12 cellular contexts compared by ENCODE assay signal in genomic region chr5:134275822-134276221, GRCh38. TPM values are rescaled to one million over a fixed set of nuclear protein-coding genes. Genes with fewer than 3 reads are reported as not detected.
DNase-seq lines count a peak whose midpoint lies in the region; ATAC-seq and TF ChIP-seq lines count a peak whose summit lies in the region.
"Had no signal": no experiment of that assay in that cellular context is flagged by ENCODE, and none has a peak within 500 bp of the region (broad histone marks: within the 10 kb centered on the region; RNA-seq: fewer than 3 reads in every experiment).

No MANE protein-coding gene starts in this region.

- no peak for TF ChIP-seq CTCF in smooth muscle cell (IDR thresholded peaks at IDR 0.05; ENCODE audit: borderline replicate concordance, insufficient read depth, poor library complexity, severe bottlenecking)

- no peak overlapping the region for H2AFZ ChIP-seq in smooth muscle cell (ENCODE audit: low read depth)

- no peaks in the 10 kb centered on the region for H3K9me3 ChIP-seq in smooth muscle cell (replicated peaks; ENCODE audit: low read depth)

- H4K20me1 ChIP-seq in smooth muscle cell (ENCODE audit: low read depth), result no peaks in the 10 kb centered on the region

- H3K4me2 ChIP-seq in smooth muscle cell, result no peak overlapping the region

- H3K36me3 ChIP-seq in smooth muscle cell (ENCODE audit: low read depth), result no peaks in the 10 kb centered on the region
- H3K36me3 ChIP-seq: SJSA1 had no signal

- H3K27ac ChIP-seq in smooth muscle cell (ENCODE audit: low read depth), result no peak overlapping the region
- H3K27ac ChIP-seq: C4-2B, SJSA1 had no signal

- no peaks in the 10 kb centered on the region for H3K79me2 ChIP-seq in smooth muscle cell (ENCODE audit: low read depth)

- peak; percentile 26 for DNase-seq in DMS79 (lab: John Stamatoyannopoulos, UW)
- peak; percentile 30 for DNase-seq in NCI-H2227 treated with DMSO at 0.1 percent for 48 hours (lab: John Stamatoyannopoulos, UW)
- DNase-seq in superior temporal gyrus (ENCODE audit: extremely low spot score), result no peak
- DNase-seq in GOT3 (lab: John Stamatoyannopoulos, UW), result no peak
- DNase-seq in smooth muscle cell (lab: John Stamatoyannopoulos, UW; ENCODE audit: unreplicated experiment), result no peak
- DNase-seq in dedifferentiated amniotic fluid mesenchymal stem cell (ENCODE audit: extremely low spot score), result no peak
- DNase-seq: activated CD8-positive, alpha-beta memory T cell treated with anti-CD3 and anti-CD28 coated beads, Interleukin-2, amount 50 U/mL, for 48 hours; hypothalamus had no signal

- no peak overlapping the region for H3K9ac ChIP-seq in smooth muscle cell (ENCODE audit: low read depth)

- ATAC-seq in GM19372 (IDR thresholded peaks at IDR 0.05; ENCODE audit: low read depth, unreplicated experiment), result peak; percentile 99
- ATAC-seq in HG02981 (IDR thresholded peaks at IDR 0.05; ENCODE audit: unreplicated experiment), result peak; percentile 100

- no peaks in the 10 kb centered on the region for H3F3A ChIP-seq in smooth muscle cell (ENCODE audit: low read depth)

- WGBS in smooth muscle cell (ENCODE audit: low lambda C conversion rate), result 79% methylated on average over 3 of the region's 3 CpGs

- H3K4me1 ChIP-seq in smooth muscle cell (ENCODE audit: low read depth), result no peaks in the 10 kb centered on the region
- H3K4me1 ChIP-seq: SJSA1 had no signal

- no peaks in the 10 kb centered on the region for H3K27me3 ChIP-seq in smooth muscle cell (ENCODE audit: low read depth)
- H3K27me3 ChIP-seq: SJSA1 had no signal

- no peak overlapping the region for H3K4me3 ChIP-seq in smooth muscle cell
- H3K4me3 ChIP-seq: SJSA1 had no signal

RNA-seq across cellular contexts. Expression of gene PPP2CA, which starts 49.9 kb away (rescaled TPM):
- total RNA-seq in smooth muscle cell, result 82.4 and 178 TPM in 2 replicates
- polyA plus RNA-seq in smooth muscle cell, result 243 and 244 TPM in 2 replicates

Comparison
In these comparisons a context has a peak if more than half of its experiments do, and no peak if none do; other contexts are left out.
1. DNase-seq: peak in DMS79 (single experiment) and NCI-H2227 treated with DMSO at 0.1 percent for 48 hours (single experiment); none in superior temporal gyrus (single experiment), GOT3 (single experiment), smooth muscle cell (single experiment) and dedifferentiated amniotic fluid mesenchymal stem cell (single experiment).